ENCODE assay signal across 25 cellular contexts in genomic region chr11:78909386-78909785, GRCh38.
DNase-seq lines count a peak whose midpoint lies in the region; ATAC-seq and TF ChIP-seq lines count a peak whose summit lies in the region.
"Had no signal": no experiment of that assay in that cellular context is flagged by ENCODE, and none has a peak within 500 bp of the region (broad histone marks: within the 10 kb centered on the region; RNA-seq: fewer than 3 reads in every experiment).

No MANE protein-coding gene starts in this region.

- intact Hi-C loops in natural killer cell (cut with micrococcal nuclease) (no loop called here), A673 (cut with micrococcal nuclease; ENCODE audit: unreplicated experiment) (no loop called here)

- H3K36me3 ChIP-seq in MM.1S (replicated peaks; ENCODE audit: insufficient read depth, low read length) = no peaks in the 10 kb centered on the region
- H3K36me3 ChIP-seq in A673 (ENCODE audit: insufficient read depth, low read length, poor library complexity, severe bottlenecking) = no peaks in the 10 kb centered on the region
- H3K36me3 ChIP-seq: BLaER1 had no signal

- H3K4me3 Mint-ChIP-seq in nephron progenitor cell (no peak overlapping the region), natural killer cell (no peak overlapping the region)
- H3K4me3 Mint-ChIP-seq: CD14-positive monocyte; CD4-positive, alpha-beta memory T cell; CD4-positive, CD25-positive, alpha-beta regulatory T cell had no signal

- no peaks in the 10 kb centered on the region for H3K27me3 Mint-ChIP-seq in nephron progenitor cell (ENCODE audit: low read depth, poor library complexity)
- no peaks in the 10 kb centered on the region for H3K27me3 Mint-ChIP-seq in natural killer cell (ENCODE audit: low read depth in 2 of 2)

- H3K4me1 Mint-ChIP-seq in nephron progenitor cell = peaks cover 48% of the 10 kb centered on the region
- H3K4me1 Mint-ChIP-seq in natural killer cell = no peaks in the 10 kb centered on the region
- H3K4me1 Mint-ChIP-seq: CD14-positive monocyte; CD4-positive, CD25-positive, alpha-beta regulatory T cell; CD8-positive, alpha-beta memory T cell had no signal

- H3K9me3 ChIP-seq in MM.1S (replicated peaks; ENCODE audit: insufficient read depth, low read length) (no peaks in the 10 kb centered on the region), A673 (ENCODE audit: low read depth, low read length, poor library complexity, severe bottlenecking) (no peaks in the 10 kb centered on the region)
- H3K9me3 ChIP-seq: A549, BE2C, BLaER1 had no signal

- H3K9me2 ChIP-seq in MM.1S (replicated peaks; ENCODE audit: insufficient read depth, low read length) = no peaks in the 10 kb centered on the region

- no peaks in the 10 kb centered on the region for H4K20me1 ChIP-seq in MM.1S (ENCODE audit: insufficient read depth, low read length)
- H4K20me1 ChIP-seq: BLaER1 had no signal

- 0 out of 2 replicates have a peak overlapping the region, but pooled peaks have one; percentile 61 for H3K4me2 ChIP-seq in MM.1S (ENCODE audit: low read depth, low read length)
- H3K4me2 ChIP-seq: A549, BLaER1 had no signal

- H3K9ac ChIP-seq in MM.1S (ENCODE audit: low read length) = no peak overlapping the region
- H3K9ac ChIP-seq: BLaER1 had no signal

- CTCF ChIA-PET in A673 (lab: Charles Lee) = no interaction called here

- H3K36me3 Mint-ChIP-seq in nephron progenitor cell (ENCODE audit: low read depth) (peaks cover 24% of the 10 kb centered on the region), natural killer cell (no peaks in the 10 kb centered on the region)
- H3K36me3 Mint-ChIP-seq: CD14-positive monocyte; CD4-positive, alpha-beta memory T cell; CD4-positive, CD25-positive, alpha-beta regulatory T cell; CD8-positive, alpha-beta memory T cell had no signal

- no peak for ATAC-seq in natural killer cell
- ATAC-seq: A549, GM12878 had no signal

- POLR2A ChIA-PET in A673 (lab: Charles Lee; ENCODE audit: low non-redundant PET) = no interaction called here

- H3K4me1 ChIP-seq in MM.1S (ENCODE audit: low read length) = peaks cover 56% of the 10 kb centered on the region
- no peaks in the 10 kb centered on the region for H3K4me1 ChIP-seq in A673 (ENCODE audit: insufficient read depth, low read length, poor library complexity, severe bottlenecking)
- H3K4me1 ChIP-seq: BLaER1 had no signal

- H3K79me2 ChIP-seq in MM.1S (ENCODE audit: low read length) = no peaks in the 10 kb centered on the region

- H3F3A ChIP-seq in MM.1S (ENCODE audit: insufficient read depth, low read length) = peaks cover 25% of the 10 kb centered on the region

- H3K9me3 Mint-ChIP-seq in nephron progenitor cell (no peaks in the 10 kb centered on the region), natural killer cell (no peaks in the 10 kb centered on the region)
- H3K9me3 Mint-ChIP-seq: CD4-positive, alpha-beta memory T cell had no signal

- no peaks in the 10 kb centered on the region for H3K27me3 ChIP-seq in MM.1S (replicated peaks; ENCODE audit: insufficient read depth, low read length)
- H3K27me3 ChIP-seq in A673 (replicated peaks; ENCODE audit: insufficient read depth, low read depth, low read length, poor library complexity) = peaks cover 21% of the 10 kb centered on the region
- H3K27me3 ChIP-seq: BE2C, BLaER1 had no signal

- no TSS peak for BruUV-seq in A673 (replicated peaks; lab: Mats Ljungman, UMichigan)

- DNase-seq in MM.1S (no peak), nephron progenitor cell (no peak), medulla oblongata (ENCODE audit: extremely low spot score) (no peak), natural killer cell (no peak), A673 (ENCODE audit: low spot score) (no peak)
- DNase-seq: ACHN; BE2C; C1 segment of cervical spinal cord; CD4-positive, alpha-beta memory T cell; CD4-positive, CD25-positive, alpha-beta regulatory T cell; CD8-positive, alpha-beta memory T cell; COR-L47; DMS 273 treated with DMSO at 0.1 percent for 48 hours; DMS153; DMS53; DMS79; DND-41; EL; GDM1 had no signal

- no peak for TF ChIP-seq CTCF in MM.1S (IDR thresholded peaks at IDR 0.05; ENCODE audit: low read length)
- TF ChIP-seq CTCF in VCaP (conservative IDR thresholded peaks at IDR 0.05) = no peak
- TF ChIP-seq CTCF in nephron progenitor cell (IDR thresholded peaks at IDR 0.05) = no peak
- TF ChIP-seq CTCF in natural killer cell (IDR thresholded peaks at IDR 0.05) = no peak
- no peak for TF ChIP-seq CTCF in A673 (conservative IDR thresholded peaks at IDR 0.05; ENCODE audit: low read depth, low read length)

- peak overlapping the region; percentile 14 for H3K27ac Mint-ChIP-seq in nephron progenitor cell
- H3K27ac Mint-ChIP-seq in natural killer cell = no peak overlapping the region
- H3K27ac Mint-ChIP-seq: CD14-positive monocyte; CD4-positive, alpha-beta memory T cell; CD4-positive, CD25-positive, alpha-beta regulatory T cell; CD8-positive, alpha-beta memory T cell had no signal

- 0 out of 2 replicates have a peak overlapping the region, but pooled peaks have one; percentile 43 for H2AFZ ChIP-seq in MM.1S (ENCODE audit: low read length)

- no peak overlapping the region for H3K4me3 ChIP-seq in MM.1S (ENCODE audit: low read length)
- no peak overlapping the region for H3K4me3 ChIP-seq in A673 (ENCODE audit: low read depth, low read length, poor library complexity, severe bottlenecking)
- H3K4me3 ChIP-seq: A549, BLaER1, GM12878 had no signal

- peak overlapping the region; percentile 86; the same call in 1 of the 2 replicates for H3K27ac ChIP-seq in MM.1S (ENCODE audit: low read length)
- H3K27ac ChIP-seq in VCaP = peak overlapping the region; percentile 3; the same call in 1 of the 2 replicates
- no peak overlapping the region for H3K27ac ChIP-seq in A673 (ENCODE audit: low read depth, low read length, poor library complexity, severe bottlenecking)
- H3K27ac ChIP-seq: 22Rv1, A549, BLaER1 had no signal
